Comparison of ENCODE assay signal across 20 cellular contexts in the genomic region with DNA sequence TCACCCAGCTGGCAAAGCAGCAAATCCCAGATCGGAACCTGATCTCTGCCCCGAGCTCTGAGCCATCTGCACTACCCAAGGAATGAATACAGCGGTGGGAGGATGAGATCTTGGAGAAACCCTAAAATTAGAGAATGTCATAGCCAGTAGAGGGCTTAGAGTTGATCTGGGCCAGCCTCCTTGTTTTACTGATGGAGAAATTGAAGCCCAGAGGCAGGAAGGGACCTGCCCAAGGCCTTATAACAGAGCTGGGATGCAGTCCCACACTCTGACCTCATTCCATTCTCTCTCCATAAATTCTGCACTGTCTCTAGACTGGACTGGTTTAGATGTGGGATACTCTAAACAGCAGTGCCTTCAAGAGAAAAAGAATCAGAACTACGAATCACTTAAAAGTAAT. TPM values are rescaled to one million over a fixed set of nuclear protein-coding genes. Genes with fewer than 3 reads are reported as not detected.
DNase-seq lines count a peak whose midpoint lies in the region; ATAC-seq and TF ChIP-seq lines count a peak whose summit lies in the region.
"Had no signal": no experiment of that assay in that cellular context is flagged by ENCODE, and none has a peak within 500 bp of the region (broad histone marks: within the 10 kb centered on the region; RNA-seq: fewer than 3 reads in every experiment).

No MANE protein-coding gene starts in this region.

- H3K4me1 ChIP-seq in foreskin keratinocyte (peaks cover 77% of the 10 kb centered on the region), suprapubic skin (peaks cover 83% of the 10 kb centered on the region), ovary (ENCODE audit: insufficient read depth) (no peaks in the 10 kb centered on the region), heart right ventricle (no peaks in the 10 kb centered on the region)
- H3K4me1 ChIP-seq: HAP-1, parathyroid adenoma had no signal

- intact Hi-C loops in ovary (cut with DNase I) (no loop called here), heart right ventricle (cut with DNase I) (no loop called here)
- intact Hi-C loops in CD4-positive, alpha-beta T cell (cut with DNase I, micrococcal nuclease): no loop called here

- H3K4me3 ChIP-seq in suprapubic skin (peak overlapping the region; percentile 10), ovary (no peak overlapping the region), heart right ventricle (no peak overlapping the region)
- H3K4me3 ChIP-seq: HAP-1 had no signal

- H3K36me3 Mint-ChIP-seq in WTC11: peaks cover 6% of the 10 kb centered on the region; the same call in 1 of the 2 replicates
- peaks cover 44% of the 10 kb centered on the region for H3K36me3 Mint-ChIP-seq in CD4-positive, alpha-beta T cell (ENCODE audit: low read depth)

- TF ChIP-seq EP300 in suprapubic skin (IDR thresholded peaks at IDR 0.05) (no peak), ovary (IDR thresholded peaks at IDR 0.05) (no peak)

- POLR2A ChIA-PET in WTC11 (lab: Charles Lee): interaction anchor here (0.6 to 1.4 kb wide), 2 partner anchors 15 to 1656 kb away, joined by 3 to 4 read pairs; no protein-coding TSS in a partner anchor
- POLR2A ChIA-PET in CD4-positive, alpha-beta T cell (lab: Charles Lee): interaction anchor here (1.1 kb wide), 1 partner anchor 37 kb away, joined by 3 read pairs; no protein-coding TSS in a partner anchor

- no peaks in the 10 kb centered on the region for H3K27me3 ChIP-seq in foreskin keratinocyte
- no peaks in the 10 kb centered on the region for H3K27me3 ChIP-seq in suprapubic skin
- no peaks in the 10 kb centered on the region for H3K27me3 ChIP-seq in ovary
- H3K27me3 ChIP-seq in heart right ventricle: no peaks in the 10 kb centered on the region
- no peaks in the 10 kb centered on the region for H3K27me3 ChIP-seq in CD4-positive, alpha-beta T cell (ENCODE audit: control insufficient read depth, insufficient read depth, low read length)

- 33% methylated on average over 4 of the region's 4 CpGs for WGBS in suprapubic skin
- 28 to 31% (median 31%) methylated on average over 4 of the region's 4 CpGs for WGBS in ovary, 3 donors
- WGBS in heart right ventricle, 2 donors: 93 to 94% methylated on average over 4 of the region's 4 CpGs

- H3K9me3 ChIP-seq in suprapubic skin: no peaks in the 10 kb centered on the region
- no peaks in the 10 kb centered on the region for H3K9me3 ChIP-seq in ovary
- no peaks in the 10 kb centered on the region for H3K9me3 ChIP-seq in heart right ventricle
- no peaks in the 10 kb centered on the region for H3K9me3 ChIP-seq in CD4-positive, alpha-beta T cell (ENCODE audit: control insufficient read depth, low read length)
- H3K9me3 ChIP-seq: HAP-1 had no signal

- H3K9me3 Mint-ChIP-seq in WTC11: no peaks in the 10 kb centered on the region
- H3K9me3 Mint-ChIP-seq in CD4-positive, alpha-beta T cell: no peaks in the 10 kb centered on the region
- H3K9me3 Mint-ChIP-seq: activated CD4-positive, alpha-beta T cell treated with anti-CD3 and anti-CD28 coated beads, Interleukin-2, amount 10 ng/mL, durations not matched to agents 24 days and 14 days; stimulated activated naive CD8-positive, alpha-beta T cell treated with anti-CD3 and anti-CD28 coated beads, Interleukin-15, Interleukin-2, amounts not matched to agents 100 ng/mL and 50 ng/mL, for 24 hours had no signal

- H3K27ac ChIP-seq in foreskin keratinocyte (peak overlapping the region; percentile 99), suprapubic skin (peak overlapping the region; percentile 83), ovary (no peak overlapping the region), heart right ventricle (no peak overlapping the region)
- no peak overlapping the region for H3K27ac ChIP-seq in CD4-positive, alpha-beta T cell (ENCODE audit: low read depth, low read length)
- H3K27ac ChIP-seq: parathyroid adenoma had no signal

- no peak for TF ChIP-seq POLR2A in suprapubic skin (IDR thresholded peaks at IDR 0.05)
- no peak for TF ChIP-seq POLR2A in ovary (IDR thresholded peaks at IDR 0.05)

- no peak overlapping the region for H3K4me3 Mint-ChIP-seq in WTC11
- no peak overlapping the region for H3K4me3 Mint-ChIP-seq in CD4-positive, alpha-beta T cell
- H3K4me3 Mint-ChIP-seq: activated CD4-positive, alpha-beta T cell treated with anti-CD3 and anti-CD28 coated beads, Interleukin-2, amount 10 ng/mL, durations not matched to agents 24 days and 14 days; stimulated activated naive CD8-positive, alpha-beta T cell treated with anti-CD3 and anti-CD28 coated beads, Interleukin-15, Interleukin-2, amounts not matched to agents 100 ng/mL and 50 ng/mL, for 24 hours had no signal

- ATAC-seq in WTC11 (no peak), foreskin keratinocyte (peak; percentile 0), heart right ventricle (no peak)
- no peak for ATAC-seq in CD4-positive, alpha-beta T cell (ENCODE audit: poor library complexity)

- peak overlapping the region; percentile 45; the same call in 1 of the 2 replicates for H3K27ac Mint-ChIP-seq in WTC11
- no peak overlapping the region for H3K27ac Mint-ChIP-seq in CD4-positive, alpha-beta T cell
- H3K27ac Mint-ChIP-seq: activated CD4-positive, alpha-beta T cell treated with anti-CD3 and anti-CD28 coated beads, Interleukin-2, amount 10 ng/mL, durations not matched to agents 24 days and 14 days; stimulated activated naive CD8-positive, alpha-beta T cell treated with anti-CD3 and anti-CD28 coated beads, Interleukin-15, Interleukin-2, amounts not matched to agents 100 ng/mL and 50 ng/mL, for 24 hours had no signal

- no peak for TF ChIP-seq CTCF in WTC11 (IDR thresholded peaks at IDR 0.05)
- TF ChIP-seq CTCF in foreskin keratinocyte (conservative IDR thresholded peaks at IDR 0.05): peak; percentile 53
- TF ChIP-seq CTCF in suprapubic skin (IDR thresholded peaks at IDR 0.05): no peak
- TF ChIP-seq CTCF in ovary (IDR thresholded peaks at IDR 0.05): no peak
- no peak for TF ChIP-seq CTCF in heart right ventricle (IDR thresholded peaks at IDR 0.05)
- no peak for TF ChIP-seq CTCF in CD4-positive, alpha-beta T cell (IDR thresholded peaks at IDR 0.05)

- CTCF ChIA-PET in WTC11 (lab: Charles Lee): interaction anchor here (0.8 to 4.1 kb wide), 11 partner anchors 9 to 358 kb away, joined by 3 to 23 read pairs (median 4); no protein-coding TSS in a partner anchor
- CTCF ChIA-PET in CD4-positive, alpha-beta T cell (lab: Charles Lee): interaction anchor here (0.6 to 1.0 kb wide), 4 partner anchors 19 to 32 kb away, joined by 3 read pairs; a partner anchor contains a TSS

- DNase-seq in NCI-H2171 (lab: John Stamatoyannopoulos, UW) (peak; percentile 71), WTC11 (ENCODE audit: low spot score) (no peak), foreskin keratinocyte (peak; percentile 87 to 91), suprapubic skin (ENCODE audit: low spot score in 2 of 2) (no peak), ovary (no peak), foreskin melanocyte (no peak), heart right ventricle (no peak)
- DNase-seq in CD4-positive, alpha-beta T cell: no peak
- DNase-seq: activated CD4-positive, alpha-beta T cell treated with anti-CD3 and anti-CD28 coated beads, Interleukin-2, amount 10 ng/mL, durations not matched to agents 24 days and 14 days; caudate nucleus; COR-L47; hypothalamus; kidney; NCI-H2227 treated with DMSO at 0.1 percent for 48 hours; stimulated activated CD4-positive, alpha-beta T cell treated with anti-CD3 and anti-CD28 coated beads, Interleukin-2, amount 100 ng/mL, for 24 hours had no signal

- H3K36me3 ChIP-seq in suprapubic skin: no peaks in the 10 kb centered on the region
- no peaks in the 10 kb centered on the region for H3K36me3 ChIP-seq in ovary
- H3K36me3 ChIP-seq in heart right ventricle: peaks cover 0 to 52% (median 17%) of the 10 kb centered on the region in 9 donors

- H3K27me3 Mint-ChIP-seq in WTC11 (ENCODE audit: low read depth): peaks cover 4% of the 10 kb centered on the region
- H3K27me3 Mint-ChIP-seq in CD4-positive, alpha-beta T cell: no peaks in the 10 kb centered on the region
- H3K27me3 Mint-ChIP-seq: activated CD4-positive, alpha-beta T cell treated with anti-CD3 and anti-CD28 coated beads, Interleukin-2, amount 10 ng/mL, durations not matched to agents 24 days and 14 days; stimulated activated naive CD8-positive, alpha-beta T cell treated with anti-CD3 and anti-CD28 coated beads, Interleukin-15, Interleukin-2, amounts not matched to agents 100 ng/mL and 50 ng/mL, for 24 hours had no signal

- H3K4me1 Mint-ChIP-seq in WTC11: peaks cover 28% of the 10 kb centered on the region
- H3K4me1 Mint-ChIP-seq in CD4-positive, alpha-beta T cell (ENCODE audit: low read depth): peaks cover 12% of the 10 kb centered on the region

RNA-seq across cellular contexts. Expression of a gene that starts 4.8 kb away (rescaled TPM):
- 8.0 to 14.3 TPM (median 8.0 TPM) in 3 replicates for total RNA-seq in WTC11 (2021)
- total RNA-seq in foreskin keratinocyte: 2,642 and 2,753 TPM in 2 replicates
- polyA plus RNA-seq in foreskin keratinocyte: 4,130 and 4,582 TPM in 2 replicates
- 1,000 to 10,000 TPM in 1 of 4 donors, 100 to 1,000 TPM in 3; 364 to 1,347 (median 744) TPM for total RNA-seq in suprapubic skin
- under 1 TPM in 5 of 7 donors, not detected in 2; 0.35 to 0.80 (median 0.37) TPM for total RNA-seq in ovary
- polyA plus RNA-seq in ovary: under 1 TPM in 1 of 2 donors, not detected in 1; 0.17 TPM
- under 1 TPM in 1 of 10 donors, not detected in 9; 0.19 TPM for total RNA-seq in heart right ventricle
- under 1 TPM in 1 of 2 donors, not detected in 1; 0.42 TPM for polyA plus RNA-seq in heart right ventricle
- 1 to 10 TPM; 1.2 to 2.0 TPM for total RNA-seq in CD4-positive, alpha-beta T cell
- total RNA-seq: RPMI7951 had no signal

RNA-seq across cellular contexts. Expression of a gene that starts 31.7 kb away (rescaled TPM):
- total RNA-seq in WTC11 (2021) (26.5 to 29.8 TPM (median 28.7 TPM) in 3 replicates), foreskin keratinocyte (17.6 and 18.5 TPM in 2 replicates), suprapubic skin (10 to 100 TPM; 23.7 to 38.5 (median 31.4) TPM), ovary (10 to 100 TPM; 10.7 to 15.8 (median 12.3) TPM), heart right ventricle (10 to 100 TPM in 8 of 10 donors, 1 to 10 TPM in 2; 7.4 to 19.1 (median 11.8) TPM)
- polyA plus RNA-seq in foreskin keratinocyte (14.2 and 16.1 TPM in 2 replicates), ovary (10 to 100 TPM in 1 of 2 donors, 1 to 10 TPM in 1; 9.5 to 12.9 TPM), heart right ventricle (10 to 100 TPM in 1 of 2 donors, 1 to 10 TPM in 1; 9.9 to 12.8 TPM)
- total RNA-seq in CD4-positive, alpha-beta T cell: 10 to 100 TPM; 46.2 to 48.0 TPM

RNA-seq across cellular contexts. Expression of a gene that starts 31.9 kb away (rescaled TPM):
- total RNA-seq in WTC11 (2021) (31.7 to 38.5 TPM (median 34.2 TPM) in 3 replicates), foreskin keratinocyte (21.2 and 25.7 TPM in 2 replicates), suprapubic skin (10 to 100 TPM; 13.2 to 25.3 (median 18.8) TPM), ovary (10 to 100 TPM in 5 of 7 donors, 1 to 10 TPM in 2; 6.9 to 27.8 (median 20.4) TPM), heart right ventricle (10 to 100 TPM; 12.4 to 31.3 (median 20.4) TPM)
- polyA plus RNA-seq in foreskin keratinocyte (37.1 and 39.7 TPM in 2 replicates), ovary (10 to 100 TPM; 14.6 to 20.9 TPM), heart right ventricle (10 to 100 TPM; 13.7 to 21.1 TPM)
- 10 to 100 TPM; 42.0 to 44.4 TPM for total RNA-seq in CD4-positive, alpha-beta T cell

RNA-seq across cellular contexts. Expression of a gene that starts 42.1 kb away (rescaled TPM):
- 16.1 to 19.2 TPM (median 16.3 TPM) in 3 replicates for total RNA-seq in WTC11 (2021)
- total RNA-seq in foreskin keratinocyte: 7.1 and 10.4 TPM in 2 replicates
- polyA plus RNA-seq in foreskin keratinocyte: 9.0 TPM in 2 replicates
- total RNA-seq in suprapubic skin: 10 to 100 TPM; 14.1 to 20.5 (median 15.8) TPM
- total RNA-seq in ovary: 10 to 100 TPM in 5 of 7 donors, 1 to 10 TPM in 2; 3.1 to 16.4 (median 11.3) TPM
- 1 to 10 TPM; 7.6 to 9.6 TPM for polyA plus RNA-seq in ovary
- total RNA-seq in heart right ventricle: 10 to 100 TPM in 1 of 10 donors, 1 to 10 TPM in 9; 6.5 to 10.0 (median 8.6) TPM
- 10 to 100 TPM in 1 of 2 donors, 1 to 10 TPM in 1; 8.0 to 19.5 TPM for polyA plus RNA-seq in heart right ventricle
- 10 to 100 TPM; 30.2 to 32.4 TPM for total RNA-seq in CD4-positive, alpha-beta T cell

RNA-seq across cellular contexts. Expression of a gene that starts 55.6 kb away (rescaled TPM):
- not detected in 3 replicates for total RNA-seq in WTC11 (2021)
- total RNA-seq in foreskin keratinocyte: not detected in 2 replicates
- polyA plus RNA-seq in foreskin keratinocyte: not detected in 2 replicates
- not detected for total RNA-seq in suprapubic skin
- total RNA-seq in ovary: under 1 TPM in 1 of 7 donors, not detected in 6; 0.18 TPM
- under 1 TPM in 1 of 2 donors, not detected in 1; 0.18 TPM for polyA plus RNA-seq in ovary
- total RNA-seq in heart right ventricle: 10 to 100 TPM in 2 of 10 donors, 1 to 10 TPM in 8; 2.7 to 14.7 (median 7.8) TPM
- 1 to 10 TPM; 2.7 to 4.0 TPM for polyA plus RNA-seq in heart right ventricle
- not detected for total RNA-seq in CD4-positive, alpha-beta T cell
- total RNA-seq: activated CD4-positive, alpha-beta T cell treated with anti-CD3 and anti-CD28 coated beads, Interleukin-2, amount 10 ng/mL, durations not matched to agents 24 days and 14 days; RPMI7951; ureter had no signal

Comparison
In these comparisons a context has a peak if more than half of its experiments do, and no peak if none do; other contexts are left out.
1. DNase-seq: peak in NCI-H2171 (single experiment) and foreskin keratinocyte (2 of 2); none in WTC11 (single experiment), suprapubic skin (0 of 2), ovary (0 of 5), foreskin melanocyte (single experiment), heart right ventricle (0 of 2) and CD4-positive, alpha-beta T cell (0 of 10).
2. H3K27ac ChIP-seq: peak in foreskin keratinocyte (single experiment) and suprapubic skin (single experiment); none in ovary (0 of 2), heart right ventricle (0 of 10) and CD4-positive, alpha-beta T cell (single experiment).
3. RNA of a gene that starts 4.8 kb away (total RNA-seq): 2,642 to 2,753 TPM in foreskin keratinocyte and 364 to 1,347 TPM in suprapubic skin; 8.0 to 14.3 TPM in WTC11, 1.2 to 2.0 TPM in CD4-positive, alpha-beta T cell, 0.35 to 0.80 TPM in ovary and 0.19 TPM in heart right ventricle; every median in the first group is over 10 times any median in the second.